In the genomic region with DNA sequence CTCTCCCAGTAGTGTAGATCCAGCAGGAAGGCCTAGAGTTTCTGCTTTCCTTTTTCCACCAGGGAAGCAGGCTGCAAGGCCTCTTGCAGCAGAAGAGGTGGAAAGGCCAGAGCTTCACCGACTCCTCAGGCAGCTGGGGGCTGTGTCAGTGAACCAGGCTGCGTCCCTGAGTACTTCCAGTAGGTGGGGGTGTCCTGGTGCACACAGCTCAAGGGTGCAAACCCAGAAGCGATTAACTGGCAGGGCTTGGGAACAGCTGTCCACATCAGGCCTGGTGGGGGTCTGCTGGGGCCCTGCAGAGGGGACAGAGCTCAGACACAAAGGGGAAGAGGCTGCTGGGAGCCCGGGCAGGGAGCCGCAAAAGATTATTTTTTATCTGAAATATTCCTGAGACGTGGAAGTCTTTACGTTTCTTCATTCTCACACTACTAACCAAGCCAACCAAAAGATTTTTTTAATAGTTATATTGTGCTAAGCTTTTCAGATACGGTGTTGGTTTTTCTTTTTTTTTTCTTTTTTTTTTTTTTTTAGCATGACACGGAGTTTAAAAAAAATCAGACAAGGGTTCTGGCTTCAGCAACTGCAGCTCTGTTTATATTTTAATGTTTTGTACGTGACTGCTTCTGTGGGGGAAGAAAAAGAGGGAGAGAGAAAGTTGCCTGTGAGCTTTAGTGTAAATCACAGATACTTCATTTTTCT, we compare ENCODE assay signal across 8 cellular contexts. TPM values are rescaled to one million over a fixed set of nuclear protein-coding genes. Genes with fewer than 3 reads are reported as not detected.
DNase-seq lines count a peak whose midpoint lies in the region; ATAC-seq and TF ChIP-seq lines count a peak whose summit lies in the region.

No MANE protein-coding gene starts in this region.

- no peak for TF ChIP-seq POLR2A in uterus (IDR thresholded peaks at IDR 0.05)

- H3K4me3 ChIP-seq in BE2C (ENCODE audit: low read depth, low read length): no peak overlapping the region
- H3K4me3 ChIP-seq in Loucy (ENCODE audit: low read length, poor library complexity, severe bottlenecking): no peak overlapping the region
- no peak overlapping the region for H3K4me3 ChIP-seq in cardiac fibroblast (replicated peaks in 1 of 2; ENCODE audit: low read depth in 2 of 2, low read length in 2 of 2)
- peak overlapping the region in 1 of 2 donors; percentile 1 for H3K4me3 ChIP-seq in uterus

- intact Hi-C loops in uterus (cut with DNase I; ENCODE audit: low total_unique reads): loop anchor here (10.0 kb wide), 1 partner anchor 73 kb away; no protein-coding TSS in a partner anchor

- H3K4me1 ChIP-seq in BE2C (peaks cover 15% of the 10 kb centered on the region), Loucy (ENCODE audit: insufficient read depth, low read length, poor library complexity, severe bottlenecking) (peaks cover 6% of the 10 kb centered on the region), uterus (peaks cover 13 to 23% of the 10 kb centered on the region in 2 donors)

- DNase-seq in BE2C (peak; percentile 84), cardiac fibroblast (ENCODE audit: low read depth in 2 of 2) (peak; percentile 77 to 92), left lobe of liver (ENCODE audit: low spot score) (peak; percentile 42), uterus (peak; percentile 77 to 79), epidermal melanocyte (ENCODE audit: insufficient read length, low spot score) (no peak), NCI-H2029 (lab: John Stamatoyannopoulos, UW) (no peak), DMS53 (lab: John Stamatoyannopoulos, UW) (no peak)

- peaks cover 9% of the 10 kb centered on the region for H4K20me1 ChIP-seq in Loucy (ENCODE audit: insufficient read depth, low read length, poor library complexity, severe bottlenecking)

- no peaks in the 10 kb centered on the region for H3K27me3 ChIP-seq in BE2C
- no peaks in the 10 kb centered on the region for H3K27me3 ChIP-seq in Loucy (ENCODE audit: insufficient read depth, low read length, poor library complexity, severe bottlenecking)
- no peaks in the 10 kb centered on the region for H3K27me3 ChIP-seq in uterus

- peak overlapping the region; percentile 77 to 80 for H3K27ac ChIP-seq in uterus

- no peaks in the 10 kb centered on the region for H3K9me2 ChIP-seq in Loucy (replicated peaks; ENCODE audit: low read depth, low read length)

- TF ChIP-seq CTCF in BE2C (IDR thresholded peaks at IDR 0.05; ENCODE audit: low read depth, low read length) (peak; percentile 82), Loucy (conservative IDR thresholded peaks at IDR 0.05; ENCODE audit: low read length) (peak; percentile 55), cardiac fibroblast (IDR thresholded peaks at IDR 0.05; ENCODE audit: low read depth, low read length) (peak; percentile 89), uterus (IDR thresholded peaks at IDR 0.05) (peak; percentile 46 to 73 (median 58))

- H3K4me2 ChIP-seq in Loucy (ENCODE audit: low read depth, low read length, poor library complexity, severe bottlenecking): no peak overlapping the region

- H3K36me3 ChIP-seq in BE2C: no peaks in the 10 kb centered on the region
- H3K36me3 ChIP-seq in Loucy (ENCODE audit: insufficient read depth, low read length): no peaks in the 10 kb centered on the region
- H3K36me3 ChIP-seq in uterus: no peaks in the 10 kb centered on the region

- no peak overlapping the region for H3K9ac ChIP-seq in Loucy (ENCODE audit: low read depth, low read length, poor library complexity, severe bottlenecking)

- H3K79me2 ChIP-seq in Loucy (ENCODE audit: insufficient read depth, low read length): peaks cover 7% of the 10 kb centered on the region; the same call in 1 of the 2 replicates

- no peaks in the 10 kb centered on the region for H3F3A ChIP-seq in Loucy (ENCODE audit: low read depth)

- no peak overlapping the region for H2AFZ ChIP-seq in Loucy (ENCODE audit: low read length)

- ATAC-seq in left lobe of liver: peak; percentile 71

- no peaks in the 10 kb centered on the region for H3K9me3 ChIP-seq in BE2C
- no peaks in the 10 kb centered on the region for H3K9me3 ChIP-seq in Loucy (ENCODE audit: insufficient read depth, low read depth, low read length)
- no peaks in the 10 kb centered on the region for H3K9me3 ChIP-seq in uterus

RNA-seq across cellular contexts. Expression of gene TSHZ3, which starts 11.0 kb away (rescaled TPM):
- polyA plus RNA-seq in BE2C (2012; ENCODE audit: insufficient read depth, insufficient read length, low read depth): 11.6 TPM
- 1.1 TPM for total RNA-seq in left lobe of liver
- total RNA-seq in uterus: 10 to 100 TPM in 3 of 4 donors, 1 to 10 TPM in 1; 3.2 to 65.5 (median 27.9) TPM

Comparison
In these comparisons a context has a peak if more than half of its experiments do, and no peak if none do; other contexts are left out.
1. DNase-seq: peak in BE2C (single experiment), cardiac fibroblast (2 of 2), left lobe of liver (single experiment) and uterus (2 of 2); none in epidermal melanocyte (single experiment), NCI-H2029 (single experiment) and DMS53 (single experiment).
2. Peak in every context shown above with its lines, with median percentiles within 50 percentile points of each other: CTCF ChIP-seq.